ENCODE assay signal across 9 cellular contexts in genomic region chr7:31114593-31115343, GRCh38.
DNase-seq lines count a peak whose midpoint lies in the region; ATAC-seq and TF ChIP-seq lines count a peak whose summit lies in the region.
"Had no signal": no experiment of that assay in that cellular context is flagged by ENCODE, and none has a peak within 500 bp of the region (broad histone marks: within the 10 kb centered on the region; RNA-seq: fewer than 3 reads in every experiment).

No MANE protein-coding gene starts in this region.

- no peak overlapping the region for H3K4me3 ChIP-seq in NB4 (ENCODE audit: low read depth, low read length)
- H3K4me3 ChIP-seq: Peyer's patch had no signal

- TF ChIP-seq POLR2A in NB4 (IDR thresholded peaks at IDR 0.05; ENCODE audit: extremely low read depth, insufficient read length): no peak

- DNase-seq in ELF-1 (ENCODE audit: low read depth, low spot score) (peak; percentile 15), NB4 (ENCODE audit: low read depth) (peak; percentile 62), dedifferentiated amniotic fluid mesenchymal stem cell (ENCODE audit: extremely low spot score) (peak; percentile 45), medulla oblongata (ENCODE audit: extremely low spot score) (peak; percentile 20), NCI-H2107 treated with DMSO at 0.1 percent for 48 hours (lab: John Stamatoyannopoulos, UW; ENCODE audit: unreplicated experiment) (no peak)
- no peak for DNase-seq in central memory CD4-positive, alpha-beta T cell

- no peak for TF ChIP-seq CTCF in NB4 (IDR thresholded peaks at IDR 0.05; ENCODE audit: low read depth, low read length)

- no peak for ATAC-seq in GM21528 (IDR thresholded peaks at IDR 0.05; ENCODE audit: low FRiP score, unreplicated experiment)
- ATAC-seq in HG02981 (IDR thresholded peaks at IDR 0.05; ENCODE audit: unreplicated experiment): no peak

Comparison
In these comparisons a context has a peak if more than half of its experiments do, and no peak if none do; other contexts are left out.
1. DNase-seq: peak in ELF-1 (single experiment), NB4 (single experiment), dedifferentiated amniotic fluid mesenchymal stem cell (single experiment) and medulla oblongata (single experiment); none in NCI-H2107 treated with DMSO at 0.1 percent for 48 hours (single experiment) and central memory CD4-positive, alpha-beta T cell (single experiment).